Comparison of ENCODE assay signal across 14 cellular contexts in the genomic region with DNA sequence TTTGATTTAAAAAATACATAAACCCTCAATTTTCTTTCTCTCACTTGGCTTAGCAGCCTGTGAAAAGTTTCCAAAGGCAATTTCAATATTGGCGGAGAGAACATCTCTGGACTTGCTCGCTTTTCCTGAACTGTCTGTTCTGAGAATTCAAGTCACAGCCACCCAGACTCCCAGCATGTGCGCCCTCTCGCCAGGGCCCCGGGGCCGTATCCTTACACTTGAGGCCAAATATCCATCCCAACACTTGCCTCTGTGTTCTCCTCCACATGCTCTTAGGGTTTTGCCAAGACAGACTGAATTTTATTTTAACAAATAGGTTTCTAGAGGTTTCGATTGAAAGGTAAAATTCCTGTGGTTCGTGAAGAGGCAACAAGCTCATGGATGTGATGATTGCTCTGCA.
DNase-seq lines count a peak whose midpoint lies in the region; ATAC-seq, FAIRE-seq and TF ChIP-seq lines count a peak whose summit lies in the region.
"Had no signal": no experiment of that assay in that cellular context is flagged by ENCODE, and none has a peak within 500 bp of the region (broad histone marks: within the 10 kb centered on the region; RNA-seq: fewer than 3 reads in every experiment).

No MANE protein-coding gene starts in this region.

- no peaks in the 10 kb centered on the region for H3K79me1 ChIP-seq in neuronal stem cell (ENCODE audit: low read depth, low read length)

- H3K4me2 ChIP-seq in BLaER1 treated with 17β-estradiol and CSF1 and Interleukin-3, amounts not matched to agents 10 nM and 100 nM = peak overlapping the region in 7 of 11 experiments; percentile 33 to 94 (median 86); a peak in 12 of 22 replicates
- peak overlapping the region; percentile 8; the same call in 1 of the 2 replicates for H3K4me2 ChIP-seq in GM12878 (ENCODE audit: control insufficient read depth, insufficient read depth)
- H3K4me2 ChIP-seq in neuronal stem cell (ENCODE audit: insufficient read depth, low read length, poor library complexity, severe bottlenecking) = no peak overlapping the region
- H3K4me2 ChIP-seq in mammary epithelial cell (ENCODE audit: insufficient read depth, low read depth, low read length) = no peak overlapping the region
- H3K4me2 ChIP-seq: A549, KMS-11 had no signal

- no peak for ATAC-seq in GM12878
- ATAC-seq in activated CD4-positive, CD25-positive, alpha-beta regulatory T cell treated with anti-CD3 and anti-CD28 coated beads, Interleukin-2, amount 50 U/mL, for 24 hours = no peak
- ATAC-seq: A549 had no signal

- CTCF ChIA-PET in GM12878 (lab: Yijun Ruan, JAX) = interaction anchor here (0.7 to 2.4 kb wide), 12 partner anchors 15 to 512 kb away, joined by 3 to 10 read pairs (median 4); partner anchors contain the start of gene BUB3
- CTCF ChIA-PET in mammary epithelial cell (lab: Charles Lee; ENCODE audit: low non-redundant PET) = no interaction called here

- dilution Hi-C loops in mammary epithelial cell (cut with HindIII; ENCODE audit: low sequenced_read_pairs) = loop anchor here (5.0 to 25.0 kb wide), 2 partner anchors 417 to 512 kb away; partner anchors contain the start of genes HMX2 and HMX3

- H2AFZ ChIP-seq in GM12878 (ENCODE audit: control insufficient read depth, low read depth, low read length) (no peak overlapping the region), neuronal stem cell (ENCODE audit: low read length) (no peak overlapping the region), mammary epithelial cell (ENCODE audit: low read depth, low read length) (no peak overlapping the region)

- H3K36me3 ChIP-seq in BLaER1 treated with 17β-estradiol and CSF1 and Interleukin-3, amounts not matched to agents 10 nM and 100 nM = peaks cover 0 to 6% (median 0%) of the 10 kb centered on the region in 11 experiments; a peak in 2 of 22 replicates
- no peaks in the 10 kb centered on the region; a peak in 1 of 4 replicates for H3K36me3 ChIP-seq in GM12878 (ENCODE audit: control insufficient read depth in 2 of 2, insufficient read depth in 2 of 2, low read length in 1 of 2)
- H3K36me3 ChIP-seq in neuronal stem cell (replicated peaks in 1 of 2; ENCODE audit: control insufficient read depth in 2 of 2, insufficient read depth in 2 of 2, low read length in 2 of 2) = no peaks in the 10 kb centered on the region
- no peaks in the 10 kb centered on the region for H3K36me3 ChIP-seq in mammary epithelial cell (ENCODE audit: insufficient read depth, low read length)

- peaks cover 0 to 22% (median 0%) of the 10 kb centered on the region in 11 experiments; a peak in 4 of 22 replicates for H3K27me3 ChIP-seq in BLaER1 treated with 17β-estradiol and CSF1 and Interleukin-3, amounts not matched to agents 10 nM and 100 nM
- H3K27me3 ChIP-seq in GM12878 (replicated peaks in 1 of 2; ENCODE audit: control insufficient read depth in 2 of 2, insufficient read depth in 2 of 2, low read length in 1 of 2) (no peaks in the 10 kb centered on the region), neuronal stem cell (ENCODE audit: control insufficient read depth in 3 of 3, insufficient read depth in 3 of 3, low read depth in 1 of 3, low read length in 3 of 3) (no peaks in the 10 kb centered on the region), mammary epithelial cell (ENCODE audit: insufficient read depth, low read length) (peaks cover 4% of the 10 kb centered on the region)

- H3K4me3 ChIP-seq in BLaER1 treated with 17β-estradiol and CSF1 and Interleukin-3, amounts not matched to agents 10 nM and 100 nM = no peak overlapping the region
- H3K4me3 ChIP-seq in GM12878 (no peak overlapping the region), neuronal stem cell (ENCODE audit: low read length in 2 of 2) (no peak overlapping the region), mammary epithelial cell (replicated peaks in 1 of 3; ENCODE audit: insufficient read depth in 1 of 3, low read depth in 2 of 3, low read length in 3 of 3) (no peak overlapping the region)
- H3K4me3 ChIP-seq: A549 had no signal

- peaks cover 13 to 100% (median 89%) of the 10 kb centered on the region in 10 experiments for H3K4me1 ChIP-seq in BLaER1 treated with 17β-estradiol and CSF1 and Interleukin-3, amounts not matched to agents 10 nM and 100 nM
- H3K4me1 ChIP-seq in GM12878 (ENCODE audit: control insufficient read depth, insufficient read depth, low read length) (peaks cover 85% of the 10 kb centered on the region), neuronal stem cell (ENCODE audit: control insufficient read depth in 2 of 2, insufficient read depth in 1 of 2, low read depth in 1 of 2, low read length in 2 of 2) (peaks cover 0 to 10% of the 10 kb centered on the region in 2 donors), mammary epithelial cell (ENCODE audit: insufficient read depth, low read length) (no peaks in the 10 kb centered on the region)
- H3K4me1 ChIP-seq: A549 had no signal

- SMC1A ChIA-PET in GM12878 (lab: Charles Lee; ENCODE audit: uncharacterized antibody, unreplicated experiment) = interaction anchor here (0.6 to 3.6 kb wide), 11 partner anchors 11 to 640 kb away, joined by 3 to 16 read pairs (median 6); no protein-coding TSS in a partner anchor

- no peak overlapping the region for H2BK12ac ChIP-seq in neuronal stem cell (ENCODE audit: low read length)

- no peak overlapping the region for H3K18ac ChIP-seq in neuronal stem cell (ENCODE audit: low read length)

- H3K79me2 ChIP-seq in GM12878 (ENCODE audit: control insufficient read depth, insufficient read depth, low read length) = no peaks in the 10 kb centered on the region
- no peaks in the 10 kb centered on the region for H3K79me2 ChIP-seq in mammary epithelial cell (ENCODE audit: insufficient read depth, low read length)

- no peak overlapping the region for H3K23ac ChIP-seq in neuronal stem cell (ENCODE audit: low read depth, low read length, poor library complexity)

- H4K20me1 ChIP-seq in BLaER1 treated with 17β-estradiol and CSF1 and Interleukin-3, amounts not matched to agents 10 nM and 100 nM = 0 out of 22 replicates have a peak, but pooled peaks cover 0 to 5% (median 0%) of the 10 kb centered on the region in 11 experiments
- H4K20me1 ChIP-seq in GM12878 (ENCODE audit: control insufficient read depth, insufficient read depth) = no peaks in the 10 kb centered on the region
- H4K20me1 ChIP-seq in mammary epithelial cell (ENCODE audit: insufficient read depth, low read length) = no peaks in the 10 kb centered on the region

- H3K4ac ChIP-seq in neuronal stem cell (ENCODE audit: low read length) = peak overlapping the region; percentile 47

- no peak overlapping the region for H2BK120ac ChIP-seq in neuronal stem cell (ENCODE audit: low read depth, low read length)

- POLR2A ChIA-PET in GM12878 (lab: Charles Lee) = no interaction called here

- no peak for TF ChIP-seq EP300 in GM12878 (IDR thresholded peaks at IDR 0.05; ENCODE audit: borderline replicate concordance in 1 of 2, control insufficient read depth in 1 of 2, low read depth in 2 of 2, low read length in 2 of 2)

- H4K8ac ChIP-seq in neuronal stem cell (ENCODE audit: low read depth, low read length) = no peak overlapping the region

- no peak overlapping the region for H2BK5ac ChIP-seq in neuronal stem cell (ENCODE audit: low read length)

- TF ChIP-seq CTCF in GM12878 (IDR thresholded peaks at IDR 0.05 in 2 of 3, conservative IDR thresholded peaks at IDR 0.05 in 1 of 3; ENCODE audit: control insufficient read depth in 2 of 3, extremely low read depth in 1 of 3, insufficient read depth in 1 of 3, low read depth in 3 of 3, low read length in 3 of 3) = no peak
- no peak for TF ChIP-seq CTCF in mammary epithelial cell (conservative IDR thresholded peaks at IDR 0.05 in 1 of 2, IDR thresholded peaks at IDR 0.05 in 1 of 2; ENCODE audit: extremely low read depth in 1 of 2, insufficient read depth in 1 of 2, low read depth in 1 of 2, low read length in 2 of 2)

- peaks cover 12 to 35% (median 22%) of the 10 kb centered on the region in 11 experiments for H3K9me3 ChIP-seq in BLaER1 treated with 17β-estradiol and CSF1 and Interleukin-3, amounts not matched to agents 10 nM and 100 nM (replicated peaks in 1 of 11)
- H3K9me3 ChIP-seq in GM12878 (replicated peaks; ENCODE audit: control insufficient read depth, insufficient read depth, low read length) = peaks cover 3% of the 10 kb centered on the region; the same call in 2 of the 3 replicates
- H3K9me3 ChIP-seq in neuronal stem cell (replicated peaks in 1 of 2; ENCODE audit: control insufficient read depth in 2 of 2, insufficient read depth in 1 of 2, low read depth in 1 of 2, low read length in 2 of 2) = no peaks in the 10 kb centered on the region
- H3K9me3 ChIP-seq in mammary epithelial cell (replicated peaks; ENCODE audit: insufficient read depth, low read length) = no peaks in the 10 kb centered on the region
- H3K9me3 ChIP-seq: A549 had no signal

- no peak overlapping the region for H3K14ac ChIP-seq in neuronal stem cell (ENCODE audit: low read length)

- H3K9ac ChIP-seq in BLaER1 treated with 17β-estradiol and CSF1 and Interleukin-3, amounts not matched to agents 10 nM and 100 nM = no peak overlapping the region
- H3K9ac ChIP-seq in GM12878 (ENCODE audit: control insufficient read depth, insufficient read depth, low read length) = no peak overlapping the region
- no peak overlapping the region for H3K9ac ChIP-seq in neuronal stem cell (ENCODE audit: low read depth, low read length, poor library complexity)
- no peak overlapping the region for H3K9ac ChIP-seq in mammary epithelial cell (ENCODE audit: insufficient read depth, low read length)
- H3K9ac ChIP-seq: KMS-11 had no signal

- RAD21 ChIA-PET in GM12878 (lab: Charles Lee; ENCODE audit: unreplicated experiment) = interaction anchor here (0.8 to 3.5 kb wide), 9 partner anchors 18 to 509 kb away, joined by 3 to 17 read pairs (median 6); partner anchors contain the start of gene BUB3

- peak; percentile 3 for DNase-seq in G401 (ENCODE audit: low spot score)
- DNase-seq in GM12878 (ENCODE audit: low read depth, low spot score) = no peak
- DNase-seq in neuronal stem cell (ENCODE audit: low spot score) = no peak
- DNase-seq in hippocampal formation (lab: John Stamatoyannopoulos, UW) = no peak
- no peak for DNase-seq in mammary epithelial cell
- DNase-seq: Calu3; CD4-positive, CD25-positive, alpha-beta regulatory T cell; DMS 273 treated with DMSO at 0.1 percent for 48 hours; GOT3 had no signal

- intact Hi-C loops in GM12878 (cut with micrococcal nuclease; ENCODE audit: unreplicated experiment) = loop anchor here (5.0 kb wide), 1 partner anchor 402 kb away; the partner anchor contains the start of gene BUB3
- intact Hi-C loops in mammary epithelial cell (cut with micrococcal nuclease) = no loop called here

- BruUV-seq in GM12878 (replicated peaks; lab: Mats Ljungman, UMichigan) (no TSS peak), mammary epithelial cell (replicated peaks; lab: Mats Ljungman, UMichigan) (no TSS peak)

- TF ChIP-seq RAD21 in GM12878 (IDR thresholded peaks at IDR 0.05; ENCODE audit: insufficient read depth, low read depth, low read length) = no peak

- H2AK5ac ChIP-seq in neuronal stem cell (ENCODE audit: low read depth, low read length) = no peak overlapping the region

- no peak overlapping the region for H2BK15ac ChIP-seq in neuronal stem cell (ENCODE audit: low read length)

- WGBS in GM12878 (ENCODE audit: insufficient coverage, insufficient replicate concordance, low lambda C conversion rate, missing lambda C conversion rate) = 83% methylated on average over 8 of the region's 8 CpGs
- WGBS in neuronal stem cell (ENCODE audit: extremely low coverage in 2 of 2, insufficient read length in 2 of 2, insufficient replicate concordance in 1 of 2), 2 donors = no CpG with 5 or more reads among the region's 8 CpGs
- 38% methylated on average over 8 of the region's 8 CpGs for WGBS in mammary epithelial cell (ENCODE audit: low coverage, missing lambda C conversion rate)

- in situ Hi-C loops in G401 (cut with HindIII; ENCODE audit: low sequenced_read_pairs) = no loop called here
- in situ Hi-C loops in GM12878 (cut with MboI) = loop anchor here (5.0 kb wide), 3 partner anchors 162 to 512 kb away; no protein-coding TSS in a partner anchor
- in situ Hi-C loops in mammary epithelial cell (cut with MboI; ENCODE audit: low sequenced_read_pairs in 2 of 2) = loop anchor here (10.0 to 25.0 kb wide), 2 partner anchors 417 to 510 kb away; partner anchors contain the start of genes HMX2 (in 1 of the 2) and HMX3 (in 1 of the 2)

- H3K27ac ChIP-seq in BLaER1 treated with 17β-estradiol and CSF1 and Interleukin-3, amounts not matched to agents 10 nM and 100 nM = no peak overlapping the region
- H3K27ac ChIP-seq in GM12878 (ENCODE audit: control insufficient read depth, insufficient read depth) (peak overlapping the region; percentile 85), neuronal stem cell (replicated peaks; ENCODE audit: low read length) (no peak overlapping the region), mammary epithelial cell (ENCODE audit: insufficient read depth, low read depth, low read length) (no peak overlapping the region)
- H3K27ac ChIP-seq: A549, KMS-11 had no signal

- no peak overlapping the region for H4K91ac ChIP-seq in neuronal stem cell (ENCODE audit: low read depth, low read length, poor library complexity)

- FAIRE-seq in GM12878 (lab: Jason Lieb, UNC) = no peak
- FAIRE-seq: A549, G401.6 had no signal

- no peak for TF ChIP-seq POLR2A in GM12878 (IDR thresholded peaks at IDR 0.05; ENCODE audit: low read depth, low read length)

Comparison
In these comparisons a context has a peak if more than half of its experiments do, and no peak if none do; other contexts are left out.
1. H3K4me2 ChIP-seq: peak in BLaER1 treated with 17β-estradiol and CSF1 and Interleukin-3, amounts not matched to agents 10 nM and 100 nM (7 of 11) and GM12878 (single experiment); none in neuronal stem cell (single experiment) and mammary epithelial cell (single experiment).